In genomic region chr7:151080091-151080521, GRCh38 we compare ENCODE assay signal across 8 cellular contexts. TPM values are rescaled to one million over a fixed set of nuclear protein-coding genes. Genes with fewer than 3 reads are reported as not detected.
A peak's percentile ranks its signal among the peaks of the same experiment; 100 is the strongest.
DNase-seq lines count a peak whose midpoint lies in the region; ATAC-seq and TF ChIP-seq lines count a peak whose summit lies in the region.

No MANE protein-coding gene starts in this region.

- CTCF ChIA-PET in activated naive CD4-positive, alpha-beta T cell treated with anti-CD3 and anti-CD28 coated beads for 36 hours (lab: Charles Lee), result interaction anchor here (1.2 kb wide), 1 partner anchor 32 kb away, joined by 6 read pairs; no protein-coding TSS in a partner anchor

- peaks cover 7% of the 10 kb centered on the region for H3K36me3 Mint-ChIP-seq in activated naive CD4-positive, alpha-beta T cell treated with anti-CD3 and anti-CD28 coated beads for 36 hours (ENCODE audit: low read depth)

- H3K4me3 Mint-ChIP-seq in activated naive CD4-positive, alpha-beta T cell treated with anti-CD3 and anti-CD28 coated beads for 36 hours, result peak overlapping the region; percentile 84

- peaks cover 4% of the 10 kb centered on the region for H3K27me3 Mint-ChIP-seq in activated naive CD4-positive, alpha-beta T cell treated with anti-CD3 and anti-CD28 coated beads for 36 hours (ENCODE audit: low read depth)

- H3K27ac ChIP-seq in ascending aorta, result peak overlapping the region; percentile 95 to 96

- intact Hi-C loops in activated naive CD4-positive, alpha-beta T cell treated with anti-CD3 and anti-CD28 coated beads for 36 hours (cut with micrococcal nuclease), result loop anchor here (1.0 to 10.0 kb wide), 7 partner anchors 22 to 1205 kb away; partner anchors contain the start of genes ABCB8, ACTR3C, ATP6V0E2 and LRRC61
- intact Hi-C loops in ascending aorta (cut with DNase I), result loop anchor here (1.0 to 10.0 kb wide), 7 partner anchors 21 to 1365 kb away; partner anchors contain the start of genes ABCB8, ABCF2, NUB1 and SLC4A2

- H3K36me3 ChIP-seq in ascending aorta, result peaks cover 11 to 22% of the 10 kb centered on the region in 2 donors

- H3K27ac Mint-ChIP-seq in activated naive CD4-positive, alpha-beta T cell treated with anti-CD3 and anti-CD28 coated beads for 36 hours, result peak overlapping the region; percentile 68

- H3K9me3 ChIP-seq in ascending aorta, result no peaks in the 10 kb centered on the region
- no peaks in the 10 kb centered on the region for H3K9me3 ChIP-seq in iPS-18c (ENCODE audit: control insufficient read depth, insufficient read depth, low read length)

- peaks cover 24 to 30% of the 10 kb centered on the region in 2 donors for H3K4me1 ChIP-seq in ascending aorta

- H3K4me3 ChIP-seq in ascending aorta (peak overlapping the region; percentile 75 to 87), iPS-18c (ENCODE audit: insufficient read depth, low read depth, low read length) (peak overlapping the region; percentile 94)

- no peaks in the 10 kb centered on the region for H3K27me3 ChIP-seq in ascending aorta

- peaks cover 32% of the 10 kb centered on the region for H3K4me1 Mint-ChIP-seq in activated naive CD4-positive, alpha-beta T cell treated with anti-CD3 and anti-CD28 coated beads for 36 hours (ENCODE audit: low read depth)

- no peak for ATAC-seq in HG02798 (IDR thresholded peaks at IDR 0.05; ENCODE audit: poor library complexity, unreplicated experiment)

- no peak for DNase-seq in activated naive CD4-positive, alpha-beta T cell treated with anti-CD3 and anti-CD28 coated beads for 36 hours
- DNase-seq in activated naive CD4-positive, alpha-beta T cell treated with Interleukin-2 at 50 U/mL for 16 hours, result no peak
- DNase-seq in KBM-7 (peak; percentile 26), ascending aorta (ENCODE audit: low spot score in 2 of 2) (no peak), globus pallidus (ENCODE audit: low spot score) (no peak)
- DNase-seq in stimulated activated CD8-positive, alpha-beta memory T cell treated with anti-CD3 and anti-CD28 coated beads, Interleukin-4, amount 100 ng/mL, for 48 hours, result peak; percentile 41

- H3K9me3 Mint-ChIP-seq in activated naive CD4-positive, alpha-beta T cell treated with anti-CD3 and anti-CD28 coated beads for 36 hours, result no peaks in the 10 kb centered on the region

- in situ Hi-C loops in KBM-7 (cut with MboI; ENCODE audit: low pct_unique_long_range_greater_than_20kb, low sequenced_read_pairs), result no loop called here

- TF ChIP-seq CTCF in ascending aorta (IDR thresholded peaks at IDR 0.05), result no peak

RNA-seq across cellular contexts. Expression of gene FASTK, which starts 0.5 kb away (rescaled TPM):
- 10 to 100 TPM; 43.6 to 45.7 TPM for total RNA-seq in activated naive CD4-positive, alpha-beta T cell treated with anti-CD3 and anti-CD28 coated beads for 36 hours
- 121 TPM for total RNA-seq in ascending aorta

RNA-seq across cellular contexts. Expression of gene TMUB1, which starts 3.2 kb away (rescaled TPM):
- total RNA-seq in activated naive CD4-positive, alpha-beta T cell treated with anti-CD3 and anti-CD28 coated beads for 36 hours, result 10 to 100 TPM; 30.2 to 35.0 TPM
- 143 TPM for total RNA-seq in ascending aorta

RNA-seq across cellular contexts. Expression of gene AGAP3, which starts 6.2 kb away (rescaled TPM):
- 10 to 100 TPM; 16.7 to 17.7 TPM for total RNA-seq in activated naive CD4-positive, alpha-beta T cell treated with anti-CD3 and anti-CD28 coated beads for 36 hours
- 82.6 TPM for total RNA-seq in ascending aorta

RNA-seq across cellular contexts. Expression of gene SLC4A2, which starts 20.7 kb away (rescaled TPM):
- 10 to 100 TPM; 25.6 to 29.7 TPM for total RNA-seq in activated naive CD4-positive, alpha-beta T cell treated with anti-CD3 and anti-CD28 coated beads for 36 hours
- total RNA-seq in ascending aorta, result 390 TPM

RNA-seq across cellular contexts. Expression of gene CDK5, which starts 22.4 kb away (rescaled TPM):
- total RNA-seq in activated naive CD4-positive, alpha-beta T cell treated with anti-CD3 and anti-CD28 coated beads for 36 hours, result 10 to 100 TPM in 1 of 2 experiments, 1 to 10 TPM in 1; 10.0 to 10.1 TPM
- 15.8 TPM for total RNA-seq in ascending aorta

Comparison
In these comparisons a context has a peak if more than half of its experiments do, and no peak if none do; other contexts are left out.
1. DNase-seq: peak in KBM-7 (single experiment) and stimulated activated CD8-positive, alpha-beta memory T cell treated with anti-CD3 and anti-CD28 coated beads, Interleukin-4, amount 100 ng/mL, for 48 hours (single experiment); none in activated naive CD4-positive, alpha-beta T cell treated with anti-CD3 and anti-CD28 coated beads for 36 hours (single experiment), activated naive CD4-positive, alpha-beta T cell treated with Interleukin-2 at 50 U/mL for 16 hours (single experiment), ascending aorta (0 of 2) and globus pallidus (single experiment).